ENCODE assay signal across 9 cellular contexts in the genomic region with DNA sequence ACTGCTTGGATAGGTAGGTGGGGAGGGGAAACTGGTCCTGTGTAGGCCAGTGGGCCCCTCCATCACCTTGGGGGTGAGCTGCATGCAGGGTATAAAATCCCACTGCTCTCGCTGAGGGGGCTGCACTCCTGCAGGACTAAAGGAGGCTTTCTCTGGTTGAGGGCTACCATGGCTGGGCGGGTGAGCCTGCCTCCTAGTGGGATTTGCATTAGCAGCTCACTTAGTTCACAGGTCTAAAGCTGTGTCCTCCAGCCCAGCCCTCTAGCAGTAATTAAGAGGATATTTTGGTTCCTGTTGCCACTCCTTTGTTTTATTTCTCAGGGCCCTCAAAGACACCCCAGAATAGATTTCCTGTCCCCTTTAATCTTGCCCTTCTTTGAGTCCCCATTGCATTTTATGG. TPM values are rescaled to one million over a fixed set of nuclear protein-coding genes. Genes with fewer than 3 reads are reported as not detected.
DNase-seq lines count a peak whose midpoint lies in the region; ATAC-seq and TF ChIP-seq lines count a peak whose summit lies in the region.
"Had no signal": no experiment of that assay in that cellular context is flagged by ENCODE, and none has a peak within 500 bp of the region (broad histone marks: within the 10 kb centered on the region; RNA-seq: fewer than 3 reads in every experiment).

No MANE protein-coding gene starts in this region.

- peaks cover 11% of the 10 kb centered on the region for H3K9me3 Mint-ChIP-seq in activated CD4-positive, alpha-beta memory T cell treated with anti-CD3 and anti-CD28 coated beads, Interleukin-2, amount 10 ng/mL, durations not matched to agents 7 days and 5 days

- peaks cover 9% of the 10 kb centered on the region for H3K36me3 Mint-ChIP-seq in activated CD4-positive, alpha-beta memory T cell treated with anti-CD3 and anti-CD28 coated beads, Interleukin-2, amount 10 ng/mL, durations not matched to agents 7 days and 5 days (ENCODE audit: low read depth)

- H3K4me3 Mint-ChIP-seq in activated CD4-positive, alpha-beta memory T cell treated with anti-CD3 and anti-CD28 coated beads, Interleukin-2, amount 10 ng/mL, durations not matched to agents 7 days and 5 days: no peak overlapping the region

- H3K4me1 ChIP-seq in BLaER1 treated with 17β-estradiol and CSF1 and Interleukin-3, amounts not matched to agents 10 nM and 100 nM: peaks cover 47 to 72% (median 53%) of the 10 kb centered on the region in 10 experiments
- peaks cover 0 to 40% of the 10 kb centered on the region in 2 donors for H3K4me1 ChIP-seq in left lung

- peaks cover 0 to 24% (median 8%) of the 10 kb centered on the region in 11 experiments; a peak in 13 of 22 replicates for H3K36me3 ChIP-seq in BLaER1 treated with 17β-estradiol and CSF1 and Interleukin-3, amounts not matched to agents 10 nM and 100 nM
- H3K36me3 ChIP-seq in left lung: no peaks in the 10 kb centered on the region

- TF ChIP-seq CTCF in GM13977 (IDR thresholded peaks at IDR 0.05; ENCODE audit: extremely low read depth, insufficient read depth, missing control alignments): no peak
- no peak for TF ChIP-seq CTCF in left lung (IDR thresholded peaks at IDR 0.05)

- H3K9ac ChIP-seq in BLaER1 treated with 17β-estradiol and CSF1 and Interleukin-3, amounts not matched to agents 10 nM and 100 nM: peak overlapping the region in 10 of 11 experiments; percentile 72 to 85 (median 82); a peak in 19 of 22 replicates

- no peak for ATAC-seq in left lung

- no peaks in the 10 kb centered on the region for H3K27me3 Mint-ChIP-seq in activated CD4-positive, alpha-beta memory T cell treated with anti-CD3 and anti-CD28 coated beads, Interleukin-2, amount 10 ng/mL, durations not matched to agents 7 days and 5 days

- peak overlapping the region; percentile 89 to 97 (median 94) for H3K27ac ChIP-seq in BLaER1 treated with 17β-estradiol and CSF1 and Interleukin-3, amounts not matched to agents 10 nM and 100 nM
- H3K27ac ChIP-seq in left lung: peak overlapping the region; percentile 83 to 96

- DNase-seq in GM13977 (ENCODE audit: low spot score) (peak; percentile 6), left lung (no peak), NCI-H1105 (lab: John Stamatoyannopoulos, UW) (no peak), globus pallidus (ENCODE audit: low spot score) (no peak), MV-4-11 (lab: John Stamatoyannopoulos, UW) (no peak)
- no peak for DNase-seq in activated CD4-positive, alpha-beta memory T cell treated with anti-CD3 and anti-CD28 coated beads, Interleukin-2, amount 10 ng/mL, durations not matched to agents 7 days and 5 days
- DNase-seq in stimulated activated CD8-positive, alpha-beta memory T cell treated with anti-CD3 and anti-CD28 coated beads, Interleukin-4, amount 100 ng/mL, for 48 hours: no peak
- DNase-seq: islet precursor cell had no signal

- CTCF ChIA-PET in activated CD4-positive, alpha-beta memory T cell treated with anti-CD3 and anti-CD28 coated beads, Interleukin-2, amount 10 ng/mL, durations not matched to agents 7 days and 5 days (lab: Charles Lee): interaction anchor here (1.0 to 2.0 kb wide), 5 partner anchors 21 to 249 kb away, joined by 3 to 9 read pairs (median 5); partner anchors contain the start of gene STARD7

- H3K27me3 ChIP-seq in BLaER1 treated with 17β-estradiol and CSF1 and Interleukin-3, amounts not matched to agents 10 nM and 100 nM: no peaks in the 10 kb centered on the region
- H3K27me3 ChIP-seq in left lung: no peaks in the 10 kb centered on the region

- H3K4me2 ChIP-seq in BLaER1 treated with 17β-estradiol and CSF1 and Interleukin-3, amounts not matched to agents 10 nM and 100 nM: peak overlapping the region; percentile 81 to 97 (median 88)

- peak overlapping the region in 4 of 10 experiments; percentile 24 to 51 (median 36); a peak in 2 of 20 replicates for H3K4me3 ChIP-seq in BLaER1 treated with 17β-estradiol and CSF1 and Interleukin-3, amounts not matched to agents 10 nM and 100 nM
- H3K4me3 ChIP-seq in left lung: no peak overlapping the region

- in situ Hi-C loops in GM13977 (cut with MboI; ENCODE audit: low pct_unique_long_range_greater_than_20kb, low sequenced_read_pairs, unreplicated experiment): no loop called here

- H4K20me1 ChIP-seq in BLaER1 treated with 17β-estradiol and CSF1 and Interleukin-3, amounts not matched to agents 10 nM and 100 nM: no peaks in the 10 kb centered on the region

- peak overlapping the region; percentile 91 for H3K27ac Mint-ChIP-seq in activated CD4-positive, alpha-beta memory T cell treated with anti-CD3 and anti-CD28 coated beads, Interleukin-2, amount 10 ng/mL, durations not matched to agents 7 days and 5 days

- no peaks in the 10 kb centered on the region for H3K9me3 ChIP-seq in BLaER1 treated with 17β-estradiol and CSF1 and Interleukin-3, amounts not matched to agents 10 nM and 100 nM (replicated peaks in 1 of 11)
- H3K9me3 ChIP-seq in left lung: no peaks in the 10 kb centered on the region

- peaks cover 46% of the 10 kb centered on the region for H3K4me1 Mint-ChIP-seq in activated CD4-positive, alpha-beta memory T cell treated with anti-CD3 and anti-CD28 coated beads, Interleukin-2, amount 10 ng/mL, durations not matched to agents 7 days and 5 days

- intact Hi-C loops in left lung (cut with DNase I): no loop called here

- POLR2A ChIA-PET in activated CD4-positive, alpha-beta memory T cell treated with anti-CD3 and anti-CD28 coated beads, Interleukin-2, amount 10 ng/mL, durations not matched to agents 7 days and 5 days (lab: Charles Lee): interaction anchor here (0.7 to 4.1 kb wide), 11 partner anchors 7 to 95 kb away, joined by 3 to 39 read pairs (median 4); partner anchors contain the start of genes CIAO1, NCAPH, STARD7 and TMEM127

RNA-seq across cellular contexts. Expression of gene TMEM127, which starts 24.6 kb away (rescaled TPM):
- 10 to 100 TPM; 42.4 to 44.0 TPM for total RNA-seq in activated CD4-positive, alpha-beta memory T cell treated with anti-CD3 and anti-CD28 coated beads, Interleukin-2, amount 10 ng/mL, durations not matched to agents 7 days and 5 days
- total RNA-seq in left lung: 10 to 100 TPM; 66.1 to 79.9 TPM

RNA-seq across cellular contexts. Expression of gene CIAO1, which starts 24.8 kb away (rescaled TPM):
- 10 to 100 TPM; 64.4 to 67.4 TPM for total RNA-seq in activated CD4-positive, alpha-beta memory T cell treated with anti-CD3 and anti-CD28 coated beads, Interleukin-2, amount 10 ng/mL, durations not matched to agents 7 days and 5 days
- total RNA-seq in left lung: 10 to 100 TPM; 59.8 to 69.1 TPM

RNA-seq across cellular contexts. Expression of gene STARD7, which starts 32.6 kb away (rescaled TPM):
- 100 to 1,000 TPM; 108 to 113 TPM for total RNA-seq in activated CD4-positive, alpha-beta memory T cell treated with anti-CD3 and anti-CD28 coated beads, Interleukin-2, amount 10 ng/mL, durations not matched to agents 7 days and 5 days
- total RNA-seq in left lung: 100 to 1,000 TPM; 132 to 142 TPM
